Comparison of ENCODE assay signal across 1 cellular context in genomic region chr6:3634417-3634816, GRCh38.
A peak's percentile ranks its signal among the peaks of the same experiment; 100 is the strongest.
TF ChIP-seq lines count a peak whose summit lies in the region.

No MANE protein-coding gene starts in this region.

TF ChIP-seq in K562, 482 proteins besides CTCF, POLR2A, EP300 and RAD21 (continued from another document):
- peak; percentile 43; the same call in 1 of the 2 replicates for TF ChIP-seq CEBPB (tag; IDR thresholded peaks at IDR 0.05)
- TF ChIP-seq HES1 (IDR thresholded peaks at IDR 0.05; ENCODE audit: low read depth): no peak
